12 cellular contexts compared by ENCODE assay signal in the genomic region with DNA sequence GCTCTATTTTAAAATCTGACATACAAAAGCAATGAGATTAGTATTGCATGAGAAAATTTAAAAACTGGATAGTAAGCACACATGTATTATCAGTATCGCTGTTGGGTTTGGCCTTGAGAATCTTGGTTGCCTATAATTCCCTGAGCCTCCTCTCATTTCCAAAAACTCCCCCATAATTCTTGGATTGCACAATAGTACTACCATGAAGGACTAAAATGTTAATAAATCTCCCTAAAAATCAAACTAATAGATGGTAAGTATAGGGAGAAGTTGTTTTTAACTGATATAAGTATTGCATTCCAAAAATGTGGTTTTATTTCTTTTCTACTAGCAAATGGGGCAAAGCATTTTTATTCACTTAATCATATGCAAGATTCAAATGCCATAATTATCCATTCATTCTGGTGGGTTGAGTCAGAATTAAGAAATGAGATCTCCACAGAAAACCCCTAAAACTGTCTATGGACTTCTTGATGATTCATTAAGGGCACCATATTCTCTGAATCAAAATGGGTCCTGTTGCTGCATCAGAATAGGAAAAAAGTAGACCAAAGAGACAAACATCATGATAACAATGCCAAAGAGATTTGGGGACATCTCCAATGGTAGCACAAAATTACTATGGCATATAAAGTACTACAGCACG. TPM values are rescaled to one million over a fixed set of nuclear protein-coding genes. Genes with fewer than 3 reads are reported as not detected.
DNase-seq lines count a peak whose midpoint lies in the region; ATAC-seq and TF ChIP-seq lines count a peak whose summit lies in the region.
"Had no signal": no experiment of that assay in that cellular context is flagged by ENCODE, and none has a peak within 500 bp of the region (broad histone marks: within the 10 kb centered on the region; RNA-seq: fewer than 3 reads in every experiment).

No MANE protein-coding gene starts in this region.

- H2AFZ ChIP-seq in ACC112 (ENCODE audit: low read length, unreplicated experiment) (no peak overlapping the region), GM23248 (no peak overlapping the region)

- peak; percentile 94 for DNase-seq in GM23248
- DNase-seq in amniotic epithelial cell (ENCODE audit: low read depth): peak; percentile 75
- no peak for DNase-seq in left lung
- no peak for DNase-seq in stimulated activated CD4-positive, alpha-beta T cell treated with anti-CD3 and anti-CD28 coated beads, Interleukin-4, amount 100 ng/mL, for 1 hour
- DNase-seq in mucosa of descending colon: no peak
- DNase-seq: activated CD4-positive, CD25-positive, alpha-beta regulatory T cell; caudate nucleus; head of caudate nucleus; NCI-H1105 treated with DMSO at 0.1 percent for 48 hours had no signal

- no peak for ATAC-seq in left lung
- ATAC-seq in mucosa of descending colon: no peak
- ATAC-seq in HG03354 (IDR thresholded peaks at IDR 0.05; ENCODE audit: poor library complexity, severe bottlenecking, unreplicated experiment): no peak
- no peak for ATAC-seq in GM18517 (IDR thresholded peaks at IDR 0.05; ENCODE audit: unreplicated experiment)

- 22 to 32% methylated on average over 2 of the region's 2 CpGs for WGBS in GM23248 (ENCODE audit: low coverage in 1 of 2, low lambda C conversion rate in 2 of 2, missing lambda C conversion rate in 2 of 2), 2 experiments

- H3K79me2 ChIP-seq in ACC112 (ENCODE audit: control insufficient read depth, insufficient read depth, low read length, unreplicated experiment) (peaks cover 12% of the 10 kb centered on the region), GM23248 (ENCODE audit: insufficient read depth) (peaks cover 24% of the 10 kb centered on the region)

- H3K36me3 ChIP-seq in ACC112 (ENCODE audit: insufficient read depth, low read length): no peaks in the 10 kb centered on the region
- H3K36me3 ChIP-seq in GM23248 (ENCODE audit: low read depth): no peaks in the 10 kb centered on the region
- no peaks in the 10 kb centered on the region for H3K36me3 ChIP-seq in left lung
- H3K36me3 ChIP-seq in mucosa of descending colon (ENCODE audit: low read depth): no peaks in the 10 kb centered on the region

- H3K27me3 ChIP-seq in ACC112 (ENCODE audit: insufficient read depth, low read length) (no peaks in the 10 kb centered on the region), GM23248 (replicated peaks; ENCODE audit: insufficient read depth) (no peaks in the 10 kb centered on the region), left lung (no peaks in the 10 kb centered on the region)

- intact Hi-C loops in left lung (cut with DNase I): no loop called here
- intact Hi-C loops in mucosa of descending colon (cut with DNase I, micrococcal nuclease): no loop called here

- H3F3A ChIP-seq in GM23248 (ENCODE audit: insufficient read depth): peaks cover 66% of the 10 kb centered on the region

- H4K20me1 ChIP-seq in GM23248 (ENCODE audit: insufficient read depth): no peaks in the 10 kb centered on the region

- H3K27ac ChIP-seq in ACC112 (ENCODE audit: low read depth, low read length) (peak overlapping the region; percentile 99), GM23248 (peak overlapping the region; percentile 100), left lung (peak overlapping the region; percentile 83 to 99)

- H3K9me2 ChIP-seq in GM23248 (ENCODE audit: insufficient read depth): no peaks in the 10 kb centered on the region

- H3K4me1 ChIP-seq in ACC112 (ENCODE audit: control insufficient read depth, insufficient read depth, low read length, unreplicated experiment): peaks cover 58% of the 10 kb centered on the region
- H3K4me1 ChIP-seq in GM23248 (ENCODE audit: insufficient read depth): peaks cover 78% of the 10 kb centered on the region
- peaks cover 18 to 49% of the 10 kb centered on the region in 2 donors for H3K4me1 ChIP-seq in left lung
- H3K4me1 ChIP-seq in mucosa of descending colon (ENCODE audit: low read depth): no peaks in the 10 kb centered on the region

- peak overlapping the region; percentile 90 for H3K9ac ChIP-seq in GM23248

- H3K4me3 ChIP-seq in ACC112 (ENCODE audit: low read depth, low read length) (0 out of 2 replicates have a peak overlapping the region, but pooled peaks have one; percentile 11), GM23248 (peak overlapping the region; percentile 36), left lung (no peak overlapping the region), mucosa of descending colon (no peak overlapping the region)

- H3K9me3 ChIP-seq in GM23248 (ENCODE audit: low read depth): no peaks in the 10 kb centered on the region
- no peaks in the 10 kb centered on the region for H3K9me3 ChIP-seq in left lung
- no peaks in the 10 kb centered on the region for H3K9me3 ChIP-seq in mucosa of descending colon

- no peak for TF ChIP-seq CTCF in left lung (IDR thresholded peaks at IDR 0.05)
- TF ChIP-seq CTCF in mucosa of descending colon (IDR thresholded peaks at IDR 0.05): no peak

- H3K4me2 ChIP-seq in GM23248 (ENCODE audit: unreplicated experiment): peak overlapping the region; percentile 78

- in situ Hi-C loops in GM23248 (cut with MboI): no loop called here

RNA-seq across cellular contexts. Expression of a gene that starts 10.3 kb away (rescaled TPM):
- total RNA-seq in GM23248 (2014; rRNA removed; shearing (Covaris generic)): 10,031 and 10,466 TPM in 2 replicates
- 3,784 and 3,823 TPM in 2 replicates for polyA plus RNA-seq in GM23248 (2016; fragmentation: Nextera tagmentation; extraction: Ambion mirVana)
- 1,000 to 10,000 TPM; 1,589 to 1,774 TPM for total RNA-seq in left lung
- 100 to 1,000 TPM; 128 to 550 (median 355) TPM for total RNA-seq in mucosa of descending colon

RNA-seq across cellular contexts. Expression of a gene that starts 16.3 kb away (rescaled TPM):
- total RNA-seq in GM23248 (2014; rRNA removed; shearing (Covaris generic)): 4.4 and 13.0 TPM in 2 replicates
- 4.3 and 7.2 TPM in 2 replicates for polyA plus RNA-seq in GM23248 (2016; fragmentation: Nextera tagmentation; extraction: Ambion mirVana)
- 10 to 100 TPM in 1 of 2 donors, 1 to 10 TPM in 1; 6.6 to 11.5 TPM for total RNA-seq in left lung
- 1 to 10 TPM; 4.7 to 7.8 (median 7.4) TPM for total RNA-seq in mucosa of descending colon

Comparison
In these comparisons a context has a peak if more than half of its experiments do, and no peak if none do; other contexts are left out.
1. H3K4me3 ChIP-seq: peak in ACC112 (single experiment) and GM23248 (single experiment); none in left lung (0 of 2) and mucosa of descending colon (single experiment).
2. DNase-seq: peak in GM23248 (single experiment) and amniotic epithelial cell (single experiment); none in left lung (0 of 2), stimulated activated CD4-positive, alpha-beta T cell treated with anti-CD3 and anti-CD28 coated beads, Interleukin-4, amount 100 ng/mL, for 1 hour (single experiment) and mucosa of descending colon (0 of 3).
3. Peak in every context shown above with its lines, with median percentiles within 50 percentile points of each other: H3K27ac ChIP-seq.